ENCODE assay signal across 13 cellular contexts in genomic region chr5:98786178-98786853, GRCh38. TPM values are rescaled to one million over a fixed set of nuclear protein-coding genes. Genes with fewer than 3 reads are reported as not detected.
A peak's percentile ranks its signal among the peaks of the same experiment; 100 is the strongest.
DNase-seq lines count a peak whose midpoint lies in the region; ATAC-seq and TF ChIP-seq lines count a peak whose summit lies in the region.
"Had no signal": no experiment of that assay in that cellular context is flagged by ENCODE, and none has a peak within 500 bp of the region (broad histone marks: within the 10 kb centered on the region; RNA-seq: fewer than 3 reads in every experiment).

No MANE protein-coding gene starts in this region.

- H3K36me3 Mint-ChIP-seq in nephron (ENCODE audit: low read depth): peaks cover 41% of the 10 kb centered on the region

- ATAC-seq in Right ventricle myocardium inferior: peak; percentile 21
- ATAC-seq in left ventricle myocardium superior: no peak
- peak; percentile 80 for ATAC-seq in esophagus mucosa
- ATAC-seq in GM21423 (IDR thresholded peaks at IDR 0.05; ENCODE audit: unreplicated experiment): no peak
- ATAC-seq in HG03521 (IDR thresholded peaks at IDR 0.05; ENCODE audit: unreplicated experiment): no peak
- ATAC-seq: T-cell had no signal

- H3K4me1 Mint-ChIP-seq in nephron: peaks cover 76% of the 10 kb centered on the region

- no peaks in the 10 kb centered on the region for H3K27me3 Mint-ChIP-seq in nephron (ENCODE audit: low read depth)
- H3K27me3 Mint-ChIP-seq: T-cell had no signal

- H3K4me3 Mint-ChIP-seq in nephron: no peak overlapping the region
- H3K4me3 Mint-ChIP-seq: T-cell had no signal

- H3K27ac Mint-ChIP-seq in nephron: peak overlapping the region; percentile 3 to 67 (median 40)
- H3K27ac Mint-ChIP-seq: T-cell had no signal

- DNase-seq in Right ventricle myocardium inferior (ENCODE audit: missing footprints): no peak
- DNase-seq in left ventricle myocardium superior: no peak
- no peak for DNase-seq in NCI-H2171 treated with DMSO at 0.1 percent for 48 hours (lab: John Stamatoyannopoulos, UW)
- no peak for DNase-seq in COLO668 (lab: John Stamatoyannopoulos, UW; ENCODE audit: unreplicated experiment)
- DNase-seq: activated CD4-positive, alpha-beta T cell treated with anti-CD3 and anti-CD28 coated beads for 4 hours; activated T-cell treated with anti-CD3 and anti-CD28 coated beads, Interleukin-2, amount 50 U/mL, for 48 hours; Caco-2; spleen; T-cell had no signal

- intact Hi-C loops in Right ventricle myocardium inferior (cut with DNase I) (no loop called here), left ventricle myocardium superior (cut with micrococcal nuclease) (no loop called here)

- TF ChIP-seq CTCF in nephron (IDR thresholded peaks at IDR 0.05; ENCODE audit: unreplicated experiment in 3 of 3): no peak

- H3K9me3 Mint-ChIP-seq in nephron: no peaks in the 10 kb centered on the region
- H3K9me3 Mint-ChIP-seq: T-cell had no signal

RNA-seq across cellular contexts. Expression of gene RGMB, which starts 12.9 kb away (rescaled TPM):
- total RNA-seq in Right ventricle myocardium inferior: 15.4 TPM
- total RNA-seq in left ventricle myocardium superior: 14.3 TPM
- 9.7 TPM for total RNA-seq in esophagus mucosa

Comparison
In these comparisons a context has a peak if more than half of its experiments do, and no peak if none do; other contexts are left out.
1. ATAC-seq: peak in Right ventricle myocardium inferior (single experiment) and esophagus mucosa (single experiment); none in left ventricle myocardium superior (single experiment), GM21423 (single experiment) and HG03521 (single experiment).